Comparison of ENCODE assay signal across 1 cellular context in genomic region chr13:48749699-48750473, GRCh38.
TF ChIP-seq lines count a peak whose summit lies in the region.

No MANE protein-coding gene starts in this region.

TF ChIP-seq in IMR-90, 13 proteins besides CTCF, POLR2A, EP300 and RAD21 (continued from another document):
- TF ChIP-seq FOS (IDR thresholded peaks at IDR 0.05; ENCODE audit: low read depth, low read length) (peak; percentile 97), USF2 (IDR thresholded peaks at IDR 0.05; ENCODE audit: low read depth, low read length) (no peak), BHLHE40 (IDR thresholded peaks at IDR 0.05; ENCODE audit: low read depth, low read length) (peak; percentile 69; the same call in 1 of the 2 replicates)
